Comparison of ENCODE assay signal across 11 cellular contexts in genomic region chr17:76132574-76133338, GRCh38. TPM values are rescaled to one million over a fixed set of nuclear protein-coding genes. Genes with fewer than 3 reads are reported as not detected.
DNase-seq lines count a peak whose midpoint lies in the region; FAIRE-seq and TF ChIP-seq lines count a peak whose summit lies in the region.
"Had no signal": no experiment of that assay in that cellular context is flagged by ENCODE, and none has a peak within 500 bp of the region (broad histone marks: within the 10 kb centered on the region; RNA-seq: fewer than 3 reads in every experiment).

No MANE protein-coding gene starts in this region.

- H3K4me2 ChIP-seq in keratinocyte (ENCODE audit: control insufficient read depth, extremely low read depth, insufficient read depth, low read depth, low read length), result peak overlapping the region; percentile 66

- TF ChIP-seq CTCF in keratinocyte (optimal IDR thresholded peaks at IDR 0.05 in 1 of 3, IDR thresholded peaks at IDR 0.05 in 1 of 3, conservative IDR thresholded peaks at IDR 0.05 in 1 of 3; ENCODE audit: extremely low read depth in 1 of 3, insufficient read depth in 2 of 3, low read length in 3 of 3), result peak in 2 of 3 experiments; percentile 11 to 17

- DNase-seq in NCI-H1092 treated with DMSO at 0.1 percent for 48 hours (lab: John Stamatoyannopoulos, UW) (peak; percentile 13), NCI-H1092 (lab: John Stamatoyannopoulos, UW) (no peak), RPMI8226 (peak; percentile 41), keratinocyte (ENCODE audit: low read depth, low spot score) (peak; percentile 11), urothelium cell line (ENCODE audit: low spot score) (peak; percentile 73)
- no peak for DNase-seq in effector CD8-positive, alpha-beta T cell (lab: John Stamatoyannopoulos, UW)
- no peak for DNase-seq in stimulated activated CD4-positive, alpha-beta T cell treated with anti-CD3 and anti-CD28 coated beads, Interleukin-4, amount 100 ng/mL, for 24 hours
- DNase-seq in activated CD4-positive, CD25-positive, alpha-beta regulatory T cell (lab: John Stamatoyannopoulos, UW), result no peak
- DNase-seq: natural killer cell had no signal

- H2AFZ ChIP-seq in keratinocyte (ENCODE audit: control insufficient read depth, low read length), result no peak overlapping the region

- H3K27me3 ChIP-seq in keratinocyte (ENCODE audit: control insufficient read depth, extremely low read depth, insufficient read depth, low read length), result peaks cover 13% of the 10 kb centered on the region

- H3K27ac ChIP-seq in keratinocyte (ENCODE audit: control insufficient read depth, insufficient read depth, low read length), result no peak overlapping the region
- H3K27ac ChIP-seq: 22Rv1, Peyer's patch had no signal

- no peaks in the 10 kb centered on the region for H3K9me1 ChIP-seq in keratinocyte (ENCODE audit: control insufficient read depth, extremely low read depth, insufficient read depth, low read length)

- H3K36me3 ChIP-seq in keratinocyte (ENCODE audit: control insufficient read depth in 2 of 2, extremely low read depth in 1 of 2, insufficient read depth in 2 of 2, low read length in 2 of 2), result no peaks in the 10 kb centered on the region
- H3K36me3 ChIP-seq: Peyer's patch had no signal

- H3K9ac ChIP-seq in keratinocyte (ENCODE audit: control insufficient read depth, extremely low read depth, insufficient read depth, low read length), result no peak overlapping the region

- no peak overlapping the region for H3K4me3 ChIP-seq in keratinocyte (ENCODE audit: control insufficient read depth in 2 of 3, extremely low read depth in 1 of 3, insufficient read depth in 2 of 3, low read depth in 1 of 3, low read length in 3 of 3)
- H3K4me3 ChIP-seq: Peyer's patch had no signal

- dilution Hi-C loops in keratinocyte (cut with MboI; ENCODE audit: extremely low pct_ligation_motif_present, low sequenced_read_pairs), result no loop called here

- H4K20me1 ChIP-seq in keratinocyte (ENCODE audit: control insufficient read depth, extremely low read depth, insufficient read depth, low read length), result no peaks in the 10 kb centered on the region

- no peaks in the 10 kb centered on the region for H3K9me3 ChIP-seq in keratinocyte (ENCODE audit: control insufficient read depth, low read depth, low read length)
- H3K9me3 ChIP-seq: Peyer's patch had no signal

- no peak for FAIRE-seq in keratinocyte (lab: Jason Lieb, UNC)
- no peak for FAIRE-seq in urothelium cell line (lab: Jason Lieb, UNC)

- H3K4me1 ChIP-seq in keratinocyte (ENCODE audit: control insufficient read depth, extremely low read depth, insufficient read depth, low read length), result peaks cover 10% of the 10 kb centered on the region
- H3K4me1 ChIP-seq: Peyer's patch had no signal

- no peaks in the 10 kb centered on the region for H3K79me2 ChIP-seq in keratinocyte (ENCODE audit: control insufficient read depth, insufficient read depth, low read length)

RNA-seq across cellular contexts. Expression of gene FOXJ1, which starts 8.3 kb away (rescaled TPM):
- 0.01 to 0.03 TPM (median 0.02 TPM) in 3 replicates for polyA plus RNA-seq in keratinocyte
- polyA plus RNA-seq in keratinocyte (2011; ENCODE audit: low read depth), result not detected
- not detected in 2 replicates for polyA plus RNA-seq in keratinocyte (2011; cell fraction: cytosol; rRNA removed)
- not detected in 2 replicates for polyA plus RNA-seq in keratinocyte (2011; cell fraction: nucleus; rRNA removed)
- 0.03 TPM in 1 of 2 replicates, not detected in the other for polyA plus RNA-seq in keratinocyte (2012; ENCODE audit: low replicate concordance)
- polyA minus RNA-seq in keratinocyte, result not detected in 3 replicates
- polyA minus RNA-seq in keratinocyte (2011; cell fraction: cytosol; rRNA and poly(A)+ RNA removed), result not detected
- polyA minus RNA-seq in keratinocyte (2011; cell fraction: nucleus; rRNA and poly(A)+ RNA removed), result not detected in 2 replicates

RNA-seq across cellular contexts. Expression of gene EXOC7, which starts 29.2 kb away (rescaled TPM):
- polyA plus RNA-seq in keratinocyte, result 60.6 to 90.9 TPM (median 61.0 TPM) in 3 replicates
- 46.9 TPM for polyA plus RNA-seq in keratinocyte (2011; ENCODE audit: low read depth)
- polyA plus RNA-seq in keratinocyte (2011; cell fraction: cytosol; rRNA removed), result 51.9 and 61.5 TPM in 2 replicates
- 105 and 135 TPM in 2 replicates for polyA plus RNA-seq in keratinocyte (2011; cell fraction: nucleus; rRNA removed)
- polyA plus RNA-seq in keratinocyte (2012; ENCODE audit: low replicate concordance), result 44.4 and 69.8 TPM in 2 replicates
- polyA minus RNA-seq in keratinocyte, result 108 to 188 TPM (median 120 TPM) in 3 replicates
- polyA minus RNA-seq in keratinocyte (2011; cell fraction: cytosol; rRNA and poly(A)+ RNA removed), result 93.4 TPM
- 63.0 and 91.8 TPM in 2 replicates for polyA minus RNA-seq in keratinocyte (2011; cell fraction: nucleus; rRNA and poly(A)+ RNA removed)

RNA-seq across cellular contexts. Expression of gene ZACN, which starts 53.8 kb away (rescaled TPM):
- polyA plus RNA-seq in keratinocyte, result not detected in 3 replicates
- polyA plus RNA-seq in keratinocyte (2011; ENCODE audit: low read depth), result not detected
- polyA plus RNA-seq in keratinocyte (2011; cell fraction: cytosol; rRNA removed), result not detected in 2 replicates
- not detected in 2 replicates for polyA plus RNA-seq in keratinocyte (2011; cell fraction: nucleus; rRNA removed)
- 4.9 and 9.5 TPM in 2 replicates for polyA plus RNA-seq in keratinocyte (2012; ENCODE audit: low replicate concordance)
- not detected in 3 replicates for polyA minus RNA-seq in keratinocyte
- not detected for polyA minus RNA-seq in keratinocyte (2011; cell fraction: cytosol; rRNA and poly(A)+ RNA removed)
- polyA minus RNA-seq in keratinocyte (2011; cell fraction: nucleus; rRNA and poly(A)+ RNA removed), result not detected in 2 replicates

RNA-seq across cellular contexts. Expression of gene GALR2, which starts 58.2 kb away (rescaled TPM):
- 0.06 TPM in 1 of 3 replicates, not detected in the others for polyA plus RNA-seq in keratinocyte
- not detected for polyA plus RNA-seq in keratinocyte (2011; ENCODE audit: low read depth)
- polyA plus RNA-seq in keratinocyte (2011; cell fraction: cytosol; rRNA removed), result 0.08 TPM in 1 of 2 replicates, not detected in the other
- 0.08 and 0.17 TPM in 2 replicates for polyA plus RNA-seq in keratinocyte (2011; cell fraction: nucleus; rRNA removed)
- polyA plus RNA-seq in keratinocyte (2012; ENCODE audit: low replicate concordance), result 0.24 TPM in 1 of 2 replicates, not detected in the other
- polyA minus RNA-seq in keratinocyte, result not detected in 3 replicates
- polyA minus RNA-seq in keratinocyte (2011; cell fraction: cytosol; rRNA and poly(A)+ RNA removed), result not detected
- not detected in 2 replicates for polyA minus RNA-seq in keratinocyte (2011; cell fraction: nucleus; rRNA and poly(A)+ RNA removed)

Comparison
In these comparisons a context has a peak if more than half of its experiments do, and no peak if none do; other contexts are left out.
1. DNase-seq: peak in NCI-H1092 treated with DMSO at 0.1 percent for 48 hours (single experiment), RPMI8226 (single experiment), keratinocyte (single experiment) and urothelium cell line (single experiment); none in NCI-H1092 (single experiment), effector CD8-positive, alpha-beta T cell (single experiment), stimulated activated CD4-positive, alpha-beta T cell treated with anti-CD3 and anti-CD28 coated beads, Interleukin-4, amount 100 ng/mL, for 24 hours (single experiment) and activated CD4-positive, CD25-positive, alpha-beta regulatory T cell (0 of 4).